ENCODE assay signal across 8 cellular contexts in the genomic region with DNA sequence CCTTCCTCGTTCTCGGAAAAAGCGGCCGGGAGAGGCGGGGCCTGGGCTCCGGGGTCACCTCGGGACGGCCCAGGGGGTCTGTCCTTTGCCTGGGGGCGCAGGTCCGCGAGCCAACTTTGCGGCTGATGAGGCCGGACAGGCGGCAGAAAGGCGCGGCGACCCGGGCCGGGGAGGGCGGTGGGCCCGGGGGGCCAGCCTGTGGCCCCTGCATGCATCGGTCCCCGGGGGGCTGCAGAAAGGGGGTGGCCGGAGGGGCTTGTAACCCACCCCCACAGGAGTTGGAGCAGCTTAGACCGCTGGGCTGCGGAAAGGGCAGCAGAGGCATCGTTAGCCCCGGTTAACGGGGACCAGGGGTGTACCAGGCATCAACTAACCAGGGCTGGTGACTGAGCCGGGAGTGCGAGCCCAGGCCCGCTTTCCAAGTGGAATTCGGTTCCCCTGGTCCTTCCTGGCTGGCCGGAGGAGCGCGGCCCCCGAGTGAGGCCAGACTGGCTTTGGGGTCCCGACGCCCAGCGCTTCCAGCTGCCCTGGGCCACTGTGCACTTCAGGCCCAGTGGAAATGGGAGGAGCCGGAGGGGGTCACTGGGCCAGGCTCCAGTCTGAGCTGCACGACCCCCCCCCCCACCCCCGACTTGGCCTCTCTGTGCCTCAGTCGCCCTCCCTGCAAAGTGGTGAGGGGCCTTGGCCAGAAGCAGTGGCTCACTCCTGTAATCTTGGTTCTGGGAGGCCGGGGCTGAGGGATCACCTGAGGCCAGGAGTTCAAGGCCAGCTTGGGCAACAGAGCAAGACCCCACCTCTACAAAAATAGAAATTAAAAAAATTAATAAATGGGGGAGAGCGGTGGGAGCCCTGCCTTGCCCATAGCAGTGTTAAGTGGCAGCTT. TPM values are rescaled to one million over a fixed set of nuclear protein-coding genes. Genes with fewer than 3 reads are reported as not detected.
DNase-seq lines count a peak whose midpoint lies in the region; ATAC-seq and TF ChIP-seq lines count a peak whose summit lies in the region.

No MANE protein-coding gene starts in this region.

- no peak for TF ChIP-seq POLR2A in GM18505 (IDR thresholded peaks at IDR 0.05; ENCODE audit: borderline replicate concordance, extremely low read depth, insufficient read depth, insufficient read length)

- no peaks in the 10 kb centered on the region for H3K27me3 ChIP-seq in RWPE2 (ENCODE audit: insufficient read depth, poor library complexity, severe bottlenecking)
- no peaks in the 10 kb centered on the region for H3K27me3 ChIP-seq in cardiac muscle cell

- H3K27ac ChIP-seq in RWPE2 (ENCODE audit: poor library complexity, severe bottlenecking), result no peak overlapping the region
- no peak overlapping the region for H3K27ac ChIP-seq in cardiac muscle cell

- peak; percentile 23 for DNase-seq in EH (ENCODE audit: low read depth)
- DNase-seq in RWPE2 (ENCODE audit: low spot score), result no peak
- peak in 1 of 2 donors; percentile 21 for DNase-seq in cardiac muscle cell (ENCODE audit: low read depth in 1 of 2, low spot score in 1 of 2)
- peak; percentile 62 for DNase-seq in retina
- no peak for DNase-seq in NCI-H187 (lab: John Stamatoyannopoulos, UW)
- DNase-seq in DMS153 (lab: John Stamatoyannopoulos, UW), result no peak

- H3K4me1 ChIP-seq in RWPE2 (ENCODE audit: insufficient read depth, poor library complexity, severe bottlenecking) (no peaks in the 10 kb centered on the region), cardiac muscle cell (ENCODE audit: low read depth) (no peaks in the 10 kb centered on the region)

- ATAC-seq in RWPE2 (ENCODE audit: low read depth), result peak; percentile 58
- no peak for ATAC-seq in HG03378 (IDR thresholded peaks at IDR 0.05; ENCODE audit: unreplicated experiment)
- ATAC-seq in GM18505 (IDR thresholded peaks at IDR 0.05; ENCODE audit: unreplicated experiment), result no peak

- H3K9me3 ChIP-seq in RWPE2 (ENCODE audit: severe bottlenecking) (no peaks in the 10 kb centered on the region), cardiac muscle cell (ENCODE audit: low read depth) (no peaks in the 10 kb centered on the region)

- TF ChIP-seq CTCF in RWPE2 (IDR thresholded peaks at IDR 0.05; ENCODE audit: poor library complexity, severe bottlenecking) (no peak), cardiac muscle cell (IDR thresholded peaks at IDR 0.05; ENCODE audit: low read depth, low read length) (no peak)

- H3K36me3 ChIP-seq in RWPE2 (ENCODE audit: low read depth), result no peaks in the 10 kb centered on the region
- no peaks in the 10 kb centered on the region for H3K36me3 ChIP-seq in cardiac muscle cell

- H3K4me3 ChIP-seq in RWPE2 (ENCODE audit: severe bottlenecking) (peak overlapping the region; percentile 33), cardiac muscle cell (peak overlapping the region; percentile 79)

RNA-seq across cellular contexts. Expression of gene SLC29A4, which starts 0.9 kb away (rescaled TPM):
- 19.5 and 28.3 TPM in 2 replicates for total RNA-seq in cardiac muscle cell
- polyA plus RNA-seq in cardiac muscle cell, result 14.6 and 26.5 TPM in 2 replicates

Comparison
In these comparisons a context has a peak if more than half of its experiments do, and no peak if none do; other contexts are left out.
1. DNase-seq: peak in EH (single experiment) and retina (single experiment); none in RWPE2 (single experiment), NCI-H187 (0 of 2) and DMS153 (single experiment).